Comparison of ENCODE assay signal across 9 cellular contexts in genomic region chr6:14729186-14729871, GRCh38.
A peak's percentile ranks its signal among the peaks of the same experiment; 100 is the strongest.
DNase-seq lines count a peak whose midpoint lies in the region; ATAC-seq, FAIRE-seq and TF ChIP-seq lines count a peak whose summit lies in the region.
"Had no signal": no experiment of that assay in that cellular context is flagged by ENCODE, and none has a peak within 500 bp of the region (broad histone marks: within the 10 kb centered on the region; RNA-seq: fewer than 3 reads in every experiment).

No MANE protein-coding gene starts in this region.

- DNase-seq in AG08396 (ENCODE audit: low spot score) (no peak), thyroid gland (no peak), small intestine (no peak), hippocampal formation (lab: John Stamatoyannopoulos, UW) (no peak)

- no peak overlapping the region for H3K4me2 ChIP-seq in Loucy (ENCODE audit: low read depth, low read length, poor library complexity, severe bottlenecking)

- FAIRE-seq in small intestine (lab: Jason Lieb, UNC): no peak
- FAIRE-seq: G401.6 had no signal

- H3K27ac Mint-ChIP-seq in activated naive CD8-positive, alpha-beta T cell: peak overlapping the region; percentile 97

- H4K20me1 ChIP-seq in Loucy (ENCODE audit: insufficient read depth, low read length, poor library complexity, severe bottlenecking): no peaks in the 10 kb centered on the region

- H3K27ac ChIP-seq in ACC112 (ENCODE audit: low read depth, low read length) (peak overlapping the region; percentile 54), thyroid gland (no peak overlapping the region), small intestine (ENCODE audit: low read depth in 1 of 2, low read length in 1 of 2) (peak overlapping the region in 1 of 2 donors; percentile 49)

- H3K27me3 Mint-ChIP-seq in activated naive CD8-positive, alpha-beta T cell: no peaks in the 10 kb centered on the region

- H3K36me3 ChIP-seq in ACC112 (ENCODE audit: insufficient read depth, low read length) (no peaks in the 10 kb centered on the region), Loucy (ENCODE audit: insufficient read depth, low read length) (no peaks in the 10 kb centered on the region), thyroid gland (no peaks in the 10 kb centered on the region), small intestine (ENCODE audit: control insufficient read depth in 2 of 2, insufficient read depth in 2 of 2, low read length in 2 of 2) (no peaks in the 10 kb centered on the region)

- H3K4me3 ChIP-seq in ACC112 (ENCODE audit: low read depth, low read length) (no peak overlapping the region), Loucy (ENCODE audit: low read length, poor library complexity, severe bottlenecking) (no peak overlapping the region), thyroid gland (replicated peaks in 1 of 3) (no peak overlapping the region), small intestine (ENCODE audit: low read depth in 1 of 2, low read length in 2 of 2) (no peak overlapping the region)

- H3K4me3 Mint-ChIP-seq in activated naive CD8-positive, alpha-beta T cell: peak overlapping the region; percentile 13

- H3K79me2 ChIP-seq in ACC112 (ENCODE audit: control insufficient read depth, insufficient read depth, low read length, unreplicated experiment) (no peaks in the 10 kb centered on the region), Loucy (ENCODE audit: insufficient read depth, low read length) (no peaks in the 10 kb centered on the region)

- H3K27me3 ChIP-seq in ACC112 (ENCODE audit: insufficient read depth, low read length): no peaks in the 10 kb centered on the region
- H3K27me3 ChIP-seq in Loucy (ENCODE audit: insufficient read depth, low read length, poor library complexity, severe bottlenecking): no peaks in the 10 kb centered on the region
- no peaks in the 10 kb centered on the region for H3K27me3 ChIP-seq in thyroid gland
- no peaks in the 10 kb centered on the region for H3K27me3 ChIP-seq in small intestine (ENCODE audit: control insufficient read depth in 2 of 2, insufficient read depth in 2 of 2, low read length in 2 of 2)

- peaks cover 2% of the 10 kb centered on the region for H3K36me3 Mint-ChIP-seq in activated naive CD8-positive, alpha-beta T cell

- no peaks in the 10 kb centered on the region for H3F3A ChIP-seq in Loucy (ENCODE audit: low read depth)

- no peaks in the 10 kb centered on the region for H3K9me3 ChIP-seq in Loucy (ENCODE audit: insufficient read depth, low read depth, low read length)
- no peaks in the 10 kb centered on the region for H3K9me3 ChIP-seq in thyroid gland
- H3K9me3 ChIP-seq in small intestine (ENCODE audit: control insufficient read depth, low read depth): no peaks in the 10 kb centered on the region

- no peak overlapping the region for H3K9ac ChIP-seq in Loucy (ENCODE audit: low read depth, low read length, poor library complexity, severe bottlenecking)

- intact Hi-C loops in thyroid gland (cut with DNase I): no loop called here

- ATAC-seq in GM18909 (IDR thresholded peaks at IDR 0.05; ENCODE audit: poor library complexity, unreplicated experiment): peak; percentile 52

- H3K9me2 ChIP-seq in Loucy (replicated peaks; ENCODE audit: low read depth, low read length): no peaks in the 10 kb centered on the region

- H3K4me1 Mint-ChIP-seq in activated naive CD8-positive, alpha-beta T cell (ENCODE audit: low read depth): peaks cover 62% of the 10 kb centered on the region

- H3K9me3 Mint-ChIP-seq in activated naive CD8-positive, alpha-beta T cell (ENCODE audit: low read depth): no peaks in the 10 kb centered on the region

- 77 to 80% methylated on average over 12 of the region's 12 CpGs for WGBS in thyroid gland, 2 donors
- 75 to 82% (median 80%) methylated on average over 12 of the region's 12 CpGs for WGBS in small intestine, 3 donors

- no peak overlapping the region for H2AFZ ChIP-seq in ACC112 (ENCODE audit: low read length, unreplicated experiment)
- H2AFZ ChIP-seq in Loucy (ENCODE audit: low read length): peak overlapping the region; percentile 33; the same call in 1 of the 2 replicates

- TF ChIP-seq CTCF in Loucy (conservative IDR thresholded peaks at IDR 0.05; ENCODE audit: low read length) (no peak), thyroid gland (IDR thresholded peaks at IDR 0.05) (no peak)

- H3K4me1 ChIP-seq in ACC112 (ENCODE audit: control insufficient read depth, insufficient read depth, low read length, unreplicated experiment) (peaks cover 41% of the 10 kb centered on the region), Loucy (ENCODE audit: insufficient read depth, low read length, poor library complexity, severe bottlenecking) (peaks cover 20% of the 10 kb centered on the region), thyroid gland (no peaks in the 10 kb centered on the region), small intestine (ENCODE audit: control insufficient read depth in 2 of 2, insufficient read depth in 1 of 2, low read depth in 1 of 2, low read length in 1 of 2) (no peaks in the 10 kb centered on the region)

- TF ChIP-seq POLR2A in thyroid gland (IDR thresholded peaks at IDR 0.05): no peak
